ENCODE assay signal across 39 cellular contexts in the genomic region with DNA sequence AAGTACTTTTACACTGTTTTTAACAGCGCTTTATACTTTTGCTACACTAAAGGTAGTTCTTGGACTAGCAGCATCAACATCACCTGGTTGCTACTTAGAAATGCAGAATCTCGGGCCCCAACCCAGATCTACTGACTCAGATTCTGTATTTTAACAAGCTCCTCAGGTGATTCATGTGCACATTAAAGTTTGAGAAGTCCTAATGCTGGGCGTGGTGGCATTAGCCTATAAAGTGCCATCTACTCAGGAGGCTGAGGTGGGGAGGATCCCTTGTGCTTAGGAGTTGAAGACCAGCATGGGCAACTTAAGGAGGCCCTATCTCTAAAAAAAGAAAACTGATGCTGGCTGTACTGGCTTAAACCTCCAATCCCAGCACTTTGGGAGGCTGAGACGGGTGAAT. TPM values are rescaled to one million over a fixed set of nuclear protein-coding genes. Genes with fewer than 3 reads are reported as not detected.
"Had no signal": no experiment of that assay in that cellular context is flagged by ENCODE, and none has a peak within 500 bp of the region (broad histone marks: within the 10 kb centered on the region; RNA-seq: fewer than 3 reads in every experiment).

No MANE protein-coding gene starts in this region.

- H3K4me1 Mint-ChIP-seq: activated CD4-positive, alpha-beta T cell treated with anti-CD3 and anti-CD28 coated beads for 36 hours; activated CD4-positive, alpha-beta T cell treated with anti-CD3 and anti-CD28 coated beads, Interleukin-2, amount 10 ng/mL, durations not matched to agents 24 days and 14 days; activated CD8-positive, alpha-beta memory T cell treated with anti-CD3 and anti-CD28 coated beads, Interleukin-2, amount 10 ng/mL, durations not matched to agents 7 days and 5 days; activated naive CD4-positive, alpha-beta T cell treated with anti-CD3 and anti-CD28 coated beads, Interleukin-2, amount 50 U/mL, for 24 hours; activated naive CD8-positive, alpha-beta T cell treated with anti-CD3 and anti-CD28 coated beads for 36 hours; activated naive CD8-positive, alpha-beta T cell treated with anti-CD3 and anti-CD28 coated beads, Interleukin-2, amount 50 U/mL, for 24 hours; brain; T-cell had no signal

- H3K27me3 ChIP-seq: adrenal gland, ascending aorta, breast epithelium, cardiac muscle cell, colonic mucosa, foreskin keratinocyte had no signal

- H3K27ac Mint-ChIP-seq: activated B cell treated with CpG ODN at 0.5 μM for 24 hours; activated CD4-positive, alpha-beta memory T cell treated with anti-CD3 and anti-CD28 coated beads for 36 hours; activated CD4-positive, alpha-beta T cell treated with anti-CD3 and anti-CD28 coated beads for 36 hours; activated CD4-positive, alpha-beta T cell treated with anti-CD3 and anti-CD28 coated beads, Interleukin-2, amount 10 ng/mL, durations not matched to agents 24 days and 14 days; activated CD8-positive, alpha-beta memory T cell treated with anti-CD3 and anti-CD28 coated beads, Interleukin-2, amount 10 ng/mL, durations not matched to agents 7 days and 5 days; activated CD8-positive, alpha-beta T cell treated with anti-CD3 and anti-CD28 coated beads, Interleukin-2, amount 10 ng/mL, durations not matched to agents 7 days and 5 days; activated naive CD4-positive, alpha-beta T cell treated with anti-CD3 and anti-CD28 coated beads for 36 hours; activated naive CD4-positive, alpha-beta T cell treated with anti-CD3 and anti-CD28 coated beads, Interleukin-2, amount 50 U/mL, for 24 hours; activated naive CD8-positive, alpha-beta T cell treated with anti-CD3 and anti-CD28 coated beads for 36 hours; activated naive CD8-positive, alpha-beta T cell treated with anti-CD3 and anti-CD28 coated beads, Interleukin-2, amount 50 U/mL, for 24 hours; activated T-helper 1 cell treated with anti-CD3 and anti-CD28 coated beads, Interleukin-12 subunit alpha, Interleukin-12 subunit beta, Interleukin-2, Interleukin-4 antibody, amounts not matched to agents 30 ng/mL and 10 ng/mL and 1 ng/mL, durations not matched to agents 14 hours and 24 hours and 36 hours; activated T-helper 2 cell treated with anti-CD3 and anti-CD28 coated beads, Interferon-gamma antibody, Interleukin-2, Interleukin-4, amounts not matched to agents 10 μg/mL and 5 μg/mL and 100 μg/mL, durations not matched to agents 14 hours and 24 hours and 36 hours; brain; T-cell; T-helper 1 cell treated with Interleukin-12 subunit alpha and Interleukin-12 subunit beta and Interleukin-4 antibody, amounts not matched to agents 30 μg/mL and 1 μg/mL, for 36 hours had no signal

- ATAC-seq: activated CD4-positive, alpha-beta T cell treated with anti-CD3 and anti-CD28 coated beads for 36 hours; activated CD4-positive, CD25-positive, alpha-beta regulatory T cell treated with anti-CD3 and anti-CD28 coated beads, Interleukin-2, amount 50 U/mL, for 24 hours; activated CD8-positive, alpha-beta memory T cell treated with anti-CD3 and anti-CD28 coated beads, Interleukin-2, amount 10 ng/mL, durations not matched to agents 7 days and 5 days; activated CD8-positive, alpha-beta T cell treated with anti-CD3 and anti-CD28 coated beads, Interleukin-2, amount 10 ng/mL, durations not matched to agents 7 days and 5 days; activated naive CD8-positive, alpha-beta T cell treated with anti-CD3 and anti-CD28 coated beads, Interleukin-2, amount 50 U/mL, for 24 hours; foreskin keratinocyte; T-cell had no signal

- DNase-seq: activated B cell treated with CpG ODN at 0.5 μM for 24 hours; activated CD4-positive, alpha-beta memory T cell treated with anti-CD3 and anti-CD28 coated beads for 36 hours; activated CD4-positive, alpha-beta T cell treated with anti-CD3 and anti-CD28 coated beads for 36 hours; activated CD4-positive, alpha-beta T cell treated with anti-CD3 and anti-CD28 coated beads, Interleukin-2, amount 10 ng/mL, durations not matched to agents 24 days and 14 days; activated CD8-positive, alpha-beta memory T cell treated with anti-CD3 and anti-CD28 coated beads, Interleukin-2, amount 10 ng/mL, durations not matched to agents 7 days and 5 days; activated CD8-positive, alpha-beta memory T cell treated with anti-CD3 and anti-CD28 coated beads, Interleukin-2, amount 50 U/mL, for 4 hours; activated CD8-positive, alpha-beta T cell treated with anti-CD3 and anti-CD28 coated beads, Interleukin-2, amount 10 ng/mL, durations not matched to agents 7 days and 5 days; activated effector memory CD4-positive, alpha-beta T cell treated with anti-CD3 and anti-CD28 coated beads, Interleukin-2, amount 50 U/mL, for 16 hours; activated naive CD4-positive, alpha-beta T cell treated with anti-CD3 and anti-CD28 coated beads for 36 hours; activated naive CD8-positive, alpha-beta T cell treated with anti-CD3 and anti-CD28 coated beads for 36 hours; activated naive CD8-positive, alpha-beta T cell treated with anti-CD3 and anti-CD28 coated beads, Interleukin-2, amount 50 U/mL, for 24 hours; activated T-cell treated with anti-CD3 and anti-CD28 coated beads, Interleukin-2, amount 50 U/mL, for 1 hour; activated T-cell treated with anti-CD3 and anti-CD28 coated beads, Interleukin-2, amount 50 U/mL, for 48 hours; adrenal gland; amygdala; central memory CD4-positive, alpha-beta T cell; cerebellar nuclear complex; colonic mucosa; effector CD8-positive, alpha-beta T cell; foreskin keratinocyte; head of caudate nucleus; SW 1271; T-cell; T1000; WERI-Rb-1 had no signal

- H3K36me3 Mint-ChIP-seq: activated CD8-positive, alpha-beta memory T cell treated with anti-CD3 and anti-CD28 coated beads, Interleukin-2, amount 10 ng/mL, durations not matched to agents 7 days and 5 days; activated naive CD4-positive, alpha-beta T cell treated with anti-CD3 and anti-CD28 coated beads, Interleukin-2, amount 50 U/mL, for 24 hours; activated naive CD8-positive, alpha-beta T cell treated with anti-CD3 and anti-CD28 coated beads for 36 hours; T-cell had no signal

- H3K4me3 ChIP-seq: adrenal gland, ascending aorta, breast epithelium, cardiac muscle cell, colonic mucosa had no signal

- H3K9me3 ChIP-seq: adrenal gland, colonic mucosa had no signal

- H3K36me3 ChIP-seq: adrenal gland, breast epithelium, colonic mucosa, WERI-Rb-1 had no signal

- H3K9me3 Mint-ChIP-seq: activated T-helper 2 cell treated with anti-CD3 and anti-CD28 coated beads, Interferon-gamma antibody, Interleukin-2, Interleukin-4, amounts not matched to agents 10 μg/mL and 5 μg/mL and 100 μg/mL, durations not matched to agents 14 hours and 24 hours and 36 hours had no signal

- H3K4me3 Mint-ChIP-seq: activated B cell treated with CpG ODN at 0.5 μM for 24 hours; activated CD4-positive, alpha-beta memory T cell treated with anti-CD3 and anti-CD28 coated beads for 36 hours; activated CD4-positive, alpha-beta T cell treated with anti-CD3 and anti-CD28 coated beads for 36 hours; activated CD4-positive, alpha-beta T cell treated with anti-CD3 and anti-CD28 coated beads, Interleukin-2, amount 10 ng/mL, durations not matched to agents 24 days and 14 days; activated CD8-positive, alpha-beta memory T cell treated with anti-CD3 and anti-CD28 coated beads, Interleukin-2, amount 10 ng/mL, durations not matched to agents 7 days and 5 days; activated CD8-positive, alpha-beta T cell treated with anti-CD3 and anti-CD28 coated beads, Interleukin-2, amount 10 ng/mL, durations not matched to agents 7 days and 5 days; activated naive CD4-positive, alpha-beta T cell treated with anti-CD3 and anti-CD28 coated beads for 36 hours; activated naive CD4-positive, alpha-beta T cell treated with anti-CD3 and anti-CD28 coated beads, Interleukin-2, amount 50 U/mL, for 24 hours; activated naive CD8-positive, alpha-beta T cell treated with anti-CD3 and anti-CD28 coated beads for 36 hours; activated naive CD8-positive, alpha-beta T cell treated with anti-CD3 and anti-CD28 coated beads, Interleukin-2, amount 50 U/mL, for 24 hours; activated T-helper 1 cell treated with anti-CD3 and anti-CD28 coated beads, Interleukin-12 subunit alpha, Interleukin-12 subunit beta, Interleukin-2, Interleukin-4 antibody, amounts not matched to agents 30 ng/mL and 10 ng/mL and 1 ng/mL, durations not matched to agents 14 hours and 24 hours and 36 hours; brain; T-cell; T-helper 1 cell treated with Interleukin-12 subunit alpha and Interleukin-12 subunit beta and Interleukin-4 antibody, amounts not matched to agents 30 μg/mL and 1 μg/mL, for 36 hours had no signal

- H3K4me1 ChIP-seq: breast epithelium, colonic mucosa, foreskin keratinocyte had no signal

- H3K27ac ChIP-seq: adrenal gland, breast epithelium, cardiac muscle cell, colonic mucosa, epithelial cell of prostate, foreskin keratinocyte, WERI-Rb-1 had no signal

RNA-seq across cellular contexts. Expression of a gene that starts 26.7 kb away (rescaled TPM):
- total RNA-seq: activated B cell treated with CpG ODN at 0.5 μM for 24 hours; activated CD4-positive, alpha-beta memory T cell treated with anti-CD3 and anti-CD28 coated beads for 36 hours; activated CD4-positive, alpha-beta T cell treated with anti-CD3 and anti-CD28 coated beads for 36 hours; activated CD4-positive, alpha-beta T cell treated with anti-CD3 and anti-CD28 coated beads, Interleukin-2, amount 10 ng/mL, durations not matched to agents 24 days and 14 days; activated CD8-positive, alpha-beta memory T cell treated with anti-CD3 and anti-CD28 coated beads for 36 hours; activated CD8-positive, alpha-beta memory T cell treated with anti-CD3 and anti-CD28 coated beads, Interleukin-2, amount 10 ng/mL, durations not matched to agents 7 days and 5 days; activated CD8-positive, alpha-beta T cell treated with anti-CD3 and anti-CD28 coated beads, Interleukin-2, amount 10 ng/mL, durations not matched to agents 7 days and 5 days; activated naive CD4-positive, alpha-beta T cell treated with anti-CD3 and anti-CD28 coated beads for 36 hours; activated naive CD8-positive, alpha-beta T cell treated with anti-CD3 and anti-CD28 coated beads for 36 hours; activated T-helper 1 cell treated with anti-CD3 and anti-CD28 coated beads, Interleukin-12 subunit alpha, Interleukin-12 subunit beta, Interleukin-2, Interleukin-4 antibody, amounts not matched to agents 30 ng/mL and 10 ng/mL and 1 ng/mL, durations not matched to agents 14 hours and 24 hours and 36 hours; activated T-helper 2 cell treated with anti-CD3 and anti-CD28 coated beads, Interferon-gamma antibody, Interleukin-2, Interleukin-4, amounts not matched to agents 10 μg/mL and 5 μg/mL and 100 μg/mL, durations not matched to agents 14 hours and 24 hours and 36 hours; adrenal gland; ascending aorta; breast epithelium; cardiac muscle cell; colonic mucosa; dermis microvascular lymphatic vessel endothelial cell; endothelial cell of umbilical vein; foreskin keratinocyte; T-cell; T-helper 2 cell treated with Interferon-gamma antibody and Interleukin-4, amounts not matched to agents 100 ng/mL and 5 ng/mL, for 36 hours had no signal
- polyA plus RNA-seq: adrenal gland, endothelial cell of umbilical vein, foreskin keratinocyte had no signal
